In genomic region chr5:107676702-107677101, GRCh38 we compare ENCODE assay signal across 18 cellular contexts.
"Had no signal": no experiment of that assay in that cellular context is flagged by ENCODE, and none has a peak within 500 bp of the region (broad histone marks: within the 10 kb centered on the region; RNA-seq: fewer than 3 reads in every experiment).

No MANE protein-coding gene starts in this region.

- H3K9me3 Mint-ChIP-seq: endodermal cell; stimulated activated effector memory CD8-positive, alpha-beta T cell treated with anti-CD3 and anti-CD28 coated beads, Interleukin-12 subunit alpha, Interleukin-12 subunit beta, amount 100 ng/mL, for 72 hours had no signal

- H3K4me3 Mint-ChIP-seq: endodermal cell; naive thymus-derived CD4-positive, alpha-beta T cell; stimulated activated effector memory CD8-positive, alpha-beta T cell treated with anti-CD3 and anti-CD28 coated beads, Interleukin-12 subunit alpha, Interleukin-12 subunit beta, amount 100 ng/mL, for 72 hours had no signal

- H3K36me3 Mint-ChIP-seq: naive thymus-derived CD4-positive, alpha-beta T cell; stimulated activated effector memory CD8-positive, alpha-beta T cell treated with anti-CD3 and anti-CD28 coated beads, Interleukin-12 subunit alpha, Interleukin-12 subunit beta, amount 100 ng/mL, for 72 hours had no signal

- FAIRE-seq: small intestine had no signal

- ATAC-seq: foreskin keratinocyte; naive thymus-derived CD4-positive, alpha-beta T cell; stimulated activated effector memory CD8-positive, alpha-beta T cell treated with anti-CD3 and anti-CD28 coated beads, Interleukin-12 subunit alpha, Interleukin-12 subunit beta, amount 100 ng/mL, for 72 hours; stimulated activated naive CD8-positive, alpha-beta T cell treated with anti-CD3 and anti-CD28 coated beads, Interleukin-15, Interleukin-2, amounts not matched to agents 100 U/mL and 50 U/mL, for 24 hours had no signal

- H3K27ac Mint-ChIP-seq: endodermal cell; naive thymus-derived CD4-positive, alpha-beta T cell; stimulated activated effector memory CD8-positive, alpha-beta T cell treated with anti-CD3 and anti-CD28 coated beads, Interleukin-12 subunit alpha, Interleukin-12 subunit beta, amount 100 ng/mL, for 72 hours had no signal

- DNase-seq: colonic mucosa; effector CD4-positive, alpha-beta T cell; endodermal cell; erythroblast; foreskin keratinocyte; kidney glomerular epithelial cell; mesendoderm; naive thymus-derived CD4-positive, alpha-beta T cell; ovary; sigmoid colon; small intestine; stimulated activated CD4-positive, alpha-beta T cell treated with anti-CD3 and anti-CD28 coated beads, Interleukin-4, amount 100 ng/mL, for 1 hour; stimulated activated CD8-positive, alpha-beta memory T cell treated with anti-CD3 and anti-CD28 coated beads, Interleukin-4, amount 100 ng/mL, for 48 hours; stimulated activated naive CD8-positive, alpha-beta T cell treated with anti-CD3 and anti-CD28 coated beads, Interleukin-15, Interleukin-2, amounts not matched to agents 100 U/mL and 50 U/mL, for 24 hours; tibial artery; upper lobe of left lung; uterus had no signal
